Comparison of ENCODE assay signal across 2 cellular contexts in genomic region chr22:23764931-23765881, GRCh38.
TF ChIP-seq lines count a peak whose summit lies in the region.

No MANE protein-coding gene starts in this region.

TF ChIP-seq in A549, 52 proteins besides CTCF, POLR2A, EP300 and RAD21:
- no peak for TF ChIP-seq RCOR1 (IDR thresholded peaks at IDR 0.05; ENCODE audit: low read depth, low read length)
- TF ChIP-seq HEYL (CRISPR knock-in tag; IDR thresholded peaks at IDR 0.05) = no peak
- no peak for TF ChIP-seq KDM5A (IDR thresholded peaks at IDR 0.05)
- TF ChIP-seq EHF (CRISPR knock-in tag; IDR thresholded peaks at IDR 0.05) = no peak
- TF ChIP-seq JUNB (IDR thresholded peaks at IDR 0.05) = no peak
- TF ChIP-seq, protein P1, sequence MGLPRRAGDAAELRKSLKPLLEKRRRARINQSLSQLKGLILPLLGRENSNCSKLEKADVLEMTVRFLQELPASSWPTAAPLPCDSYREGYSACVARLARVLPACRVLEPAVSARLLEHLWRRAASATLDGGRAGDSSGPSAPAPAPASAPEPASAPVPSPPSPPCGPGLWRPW (IDR thresholded peaks at IDR 0.05) = no peak
- no peak for TF ChIP-seq ZSCAN20 (CRISPR knock-in tag; IDR thresholded peaks at IDR 0.05)
- TF ChIP-seq ZNF302 (CRISPR knock-in tag; IDR thresholded peaks at IDR 0.05) = no peak

TF ChIP-seq in liver, 16 proteins besides CTCF, POLR2A, EP300 and RAD21:
- TF ChIP-seq NR2F2 (IDR thresholded peaks at IDR 0.05) (peak; percentile 89), FOXA2 (IDR thresholded peaks at IDR 0.05) (peak; percentile 73), SP1 (IDR thresholded peaks at IDR 0.05) (peak; percentile 94), RXRA (IDR thresholded peaks at IDR 0.05) (peak; percentile 96), HNF4G (IDR thresholded peaks at IDR 0.05) (peak; percentile 81), TAF1 (conservative IDR thresholded peaks at IDR 0.05) (peak; percentile 30), ATF3 (IDR thresholded peaks at IDR 0.05) (peak; percentile 99), JUND (IDR thresholded peaks at IDR 0.05) (peak; percentile 33 to 83), REST (IDR thresholded peaks at IDR 0.05) (peak; percentile 84), GABPA (IDR thresholded peaks at IDR 0.05 in 1 of 2, conservative IDR thresholded peaks at IDR 0.05 in 1 of 2) (peak in 1 of 2 donors; percentile 37), YY1 (IDR thresholded peaks at IDR 0.05) (peak; percentile 87), HNF4A (conservative IDR thresholded peaks at IDR 0.05) (peak; percentile 95 to 97), FOXA1 (IDR thresholded peaks at IDR 0.05) (peak; percentile 81), EGR1 (IDR thresholded peaks at IDR 0.05; ENCODE audit: low read depth in 2 of 2) (peak in 1 of 2 donors; percentile 23)
- TF ChIP-seq, protein P2, sequence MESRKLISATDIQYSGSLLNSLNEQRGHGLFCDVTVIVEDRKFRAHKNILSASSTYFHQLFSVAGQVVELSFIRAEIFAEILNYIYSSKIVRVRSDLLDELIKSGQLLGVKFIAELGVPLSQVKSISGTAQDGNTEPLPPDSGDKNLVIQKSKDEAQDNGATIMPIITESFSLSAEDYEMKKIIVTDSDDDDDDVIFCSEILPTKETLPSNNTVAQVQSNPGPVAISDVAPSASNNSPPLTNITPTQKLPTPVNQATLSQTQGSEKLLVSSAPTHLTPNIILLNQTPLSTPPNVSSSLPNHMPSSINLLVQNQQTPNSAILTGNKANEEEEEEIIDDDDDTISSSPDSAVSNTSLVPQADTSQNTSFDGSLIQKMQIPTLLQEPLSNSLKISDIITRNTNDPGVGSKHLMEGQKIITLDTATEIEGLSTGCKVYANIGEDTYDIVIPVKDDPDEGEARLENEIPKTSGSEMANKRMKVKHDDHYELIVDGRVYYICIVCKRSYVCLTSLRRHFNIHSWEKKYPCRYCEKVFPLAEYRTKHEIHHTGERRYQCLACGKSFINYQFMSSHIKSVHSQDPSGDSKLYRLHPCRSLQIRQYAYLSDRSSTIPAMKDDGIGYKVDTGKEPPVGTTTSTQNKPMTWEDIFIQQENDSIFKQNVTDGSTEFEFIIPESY (IDR thresholded peaks at IDR 0.05) = peak; percentile 51
- TF ChIP-seq, protein P3, sequence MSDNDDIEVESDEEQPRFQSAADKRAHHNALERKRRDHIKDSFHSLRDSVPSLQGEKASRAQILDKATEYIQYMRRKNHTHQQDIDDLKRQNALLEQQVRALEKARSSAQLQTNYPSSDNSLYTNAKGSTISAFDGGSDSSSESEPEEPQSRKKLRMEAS (IDR thresholded peaks at IDR 0.05) = no peak
